35 cellular contexts compared by ENCODE assay signal in genomic region chr13:101718496-101718895, GRCh38.
"Had no signal": no experiment of that assay in that cellular context is flagged by ENCODE, and none has a peak within 500 bp of the region (broad histone marks: within the 10 kb centered on the region; RNA-seq: fewer than 3 reads in every experiment).

No MANE protein-coding gene starts in this region.

- H3K4me3 Mint-ChIP-seq: activated CD4-positive, alpha-beta memory T cell treated with anti-CD3 and anti-CD28 coated beads for 36 hours; activated CD4-positive, alpha-beta T cell treated with anti-CD3 and anti-CD28 coated beads for 36 hours; activated CD4-positive, alpha-beta T cell treated with anti-CD3 and anti-CD28 coated beads, Interleukin-2, amount 10 ng/mL, durations not matched to agents 24 days and 14 days; activated CD8-positive, alpha-beta memory T cell treated with anti-CD3 and anti-CD28 coated beads, Interleukin-2, amount 10 ng/mL, durations not matched to agents 7 days and 5 days; activated CD8-positive, alpha-beta T cell treated with anti-CD3 and anti-CD28 coated beads, Interleukin-2, amount 10 ng/mL, durations not matched to agents 7 days and 5 days; activated naive CD4-positive, alpha-beta T cell treated with anti-CD3 and anti-CD28 coated beads for 36 hours; activated naive CD4-positive, alpha-beta T cell treated with anti-CD3 and anti-CD28 coated beads, Interleukin-2, amount 50 U/mL, for 24 hours; activated naive CD8-positive, alpha-beta T cell treated with anti-CD3 and anti-CD28 coated beads for 36 hours; activated naive CD8-positive, alpha-beta T cell treated with anti-CD3 and anti-CD28 coated beads, Interleukin-2, amount 50 U/mL, for 24 hours; activated T-helper 1 cell treated with anti-CD3 and anti-CD28 coated beads, Interleukin-12 subunit alpha, Interleukin-12 subunit beta, Interleukin-2, Interleukin-4 antibody, amounts not matched to agents 30 ng/mL and 10 ng/mL and 1 ng/mL, durations not matched to agents 14 hours and 24 hours and 36 hours; brain; dendritic cell treated with granulocyte-macrophage colony-stimulating factor and Interleukin-4, amounts not matched to agents 40 ng/mL and 50 ng/mL, for 4 days; endodermal cell had no signal

- H3K9me3 Mint-ChIP-seq: activated CD4-positive, alpha-beta memory T cell treated with anti-CD3 and anti-CD28 coated beads for 36 hours; activated CD4-positive, alpha-beta T cell treated with anti-CD3 and anti-CD28 coated beads, Interleukin-2, amount 10 ng/mL, durations not matched to agents 24 days and 14 days; activated naive CD4-positive, alpha-beta T cell treated with anti-CD3 and anti-CD28 coated beads for 36 hours; activated naive CD4-positive, alpha-beta T cell treated with anti-CD3 and anti-CD28 coated beads, Interleukin-2, amount 50 U/mL, for 24 hours; activated naive CD8-positive, alpha-beta T cell treated with anti-CD3 and anti-CD28 coated beads for 36 hours; activated naive CD8-positive, alpha-beta T cell treated with anti-CD3 and anti-CD28 coated beads, Interleukin-2, amount 50 U/mL, for 24 hours; activated T-helper 2 cell treated with anti-CD3 and anti-CD28 coated beads, Interferon-gamma antibody, Interleukin-2, Interleukin-4, amounts not matched to agents 10 μg/mL and 5 μg/mL and 100 μg/mL, durations not matched to agents 14 hours and 24 hours and 36 hours; brain; dendritic cell treated with granulocyte-macrophage colony-stimulating factor and Interleukin-4, amounts not matched to agents 40 ng/mL and 50 ng/mL, for 4 days; endodermal cell had no signal

- DNase-seq: activated CD4-positive, alpha-beta memory T cell treated with anti-CD3 and anti-CD28 coated beads for 36 hours; activated CD4-positive, alpha-beta T cell treated with anti-CD3 and anti-CD28 coated beads for 36 hours; activated CD4-positive, alpha-beta T cell treated with anti-CD3 and anti-CD28 coated beads, Interleukin-2, amount 10 ng/mL, durations not matched to agents 24 days and 14 days; activated CD4-positive, CD25-positive, alpha-beta regulatory T cell; activated CD4-positive, CD25-positive, alpha-beta regulatory T cell treated with anti-CD3 and anti-CD28 coated beads, Interleukin-2, amount 50 U/mL, for 72 hours; activated CD8-positive, alpha-beta memory T cell treated with anti-CD3 and anti-CD28 coated beads, Interleukin-2, amount 10 ng/mL, durations not matched to agents 7 days and 5 days; activated CD8-positive, alpha-beta memory T cell treated with anti-CD3 and anti-CD28 coated beads, Interleukin-2, amount 50 U/mL, for 4 hours; activated CD8-positive, alpha-beta T cell treated with anti-CD3 and anti-CD28 coated beads, Interleukin-2, amount 10 ng/mL, durations not matched to agents 7 days and 5 days; activated effector memory CD4-positive, alpha-beta T cell treated with anti-CD3 and anti-CD28 coated beads, Interleukin-2, amount 50 U/mL, for 16 hours; activated naive CD4-positive, alpha-beta T cell treated with anti-CD3 and anti-CD28 coated beads for 36 hours; activated naive CD8-positive, alpha-beta T cell treated with anti-CD3 and anti-CD28 coated beads for 36 hours; activated naive CD8-positive, alpha-beta T cell treated with anti-CD3 and anti-CD28 coated beads, Interleukin-2, amount 50 U/mL, for 24 hours; activated T-cell treated with anti-CD3 and anti-CD28 coated beads, Interleukin-2, amount 50 U/mL, for 1 hour; activated T-cell treated with anti-CD3 and anti-CD28 coated beads, Interleukin-2, amount 50 U/mL, for 48 hours; adrenal gland; amygdala; aorta; central memory CD4-positive, alpha-beta T cell; cerebellar nuclear complex; dorsolateral prefrontal cortex; effector memory CD4-positive, alpha-beta T cell; endodermal cell; foreskin keratinocyte; gastrocnemius medialis; glutamatergic neuron; T-helper 2 cell had no signal

- H3K27me3 ChIP-seq: adrenal gland, breast epithelium, cardiac muscle cell, dorsolateral prefrontal cortex, foreskin keratinocyte, gastrocnemius medialis had no signal

- ATAC-seq: activated CD4-positive, alpha-beta T cell treated with anti-CD3 and anti-CD28 coated beads for 36 hours; activated CD8-positive, alpha-beta memory T cell treated with anti-CD3 and anti-CD28 coated beads, Interleukin-2, amount 10 ng/mL, durations not matched to agents 7 days and 5 days; activated CD8-positive, alpha-beta T cell treated with anti-CD3 and anti-CD28 coated beads, Interleukin-2, amount 10 ng/mL, durations not matched to agents 7 days and 5 days; activated naive CD8-positive, alpha-beta T cell treated with anti-CD3 and anti-CD28 coated beads, Interleukin-2, amount 50 U/mL, for 24 hours; esophagus mucosa; foreskin keratinocyte; gastrocnemius medialis had no signal

- H3K4me3 ChIP-seq: adrenal gland, breast epithelium, cardiac muscle cell, coronary artery, dorsolateral prefrontal cortex, gastrocnemius medialis had no signal

- H3K27me3 Mint-ChIP-seq: activated CD4-positive, alpha-beta T cell treated with anti-CD3 and anti-CD28 coated beads for 36 hours; activated CD4-positive, alpha-beta T cell treated with anti-CD3 and anti-CD28 coated beads, Interleukin-2, amount 10 ng/mL, durations not matched to agents 24 days and 14 days; activated CD8-positive, alpha-beta memory T cell treated with anti-CD3 and anti-CD28 coated beads, Interleukin-2, amount 10 ng/mL, durations not matched to agents 7 days and 5 days; brain; dendritic cell treated with granulocyte-macrophage colony-stimulating factor and Interleukin-4, amounts not matched to agents 40 ng/mL and 50 ng/mL, for 4 days had no signal

- H3K27ac Mint-ChIP-seq: activated CD4-positive, alpha-beta memory T cell treated with anti-CD3 and anti-CD28 coated beads for 36 hours; activated CD4-positive, alpha-beta T cell treated with anti-CD3 and anti-CD28 coated beads for 36 hours; activated CD4-positive, alpha-beta T cell treated with anti-CD3 and anti-CD28 coated beads, Interleukin-2, amount 10 ng/mL, durations not matched to agents 24 days and 14 days; activated CD8-positive, alpha-beta memory T cell treated with anti-CD3 and anti-CD28 coated beads, Interleukin-2, amount 10 ng/mL, durations not matched to agents 7 days and 5 days; activated CD8-positive, alpha-beta T cell treated with anti-CD3 and anti-CD28 coated beads, Interleukin-2, amount 10 ng/mL, durations not matched to agents 7 days and 5 days; activated naive CD4-positive, alpha-beta T cell treated with anti-CD3 and anti-CD28 coated beads for 36 hours; activated naive CD4-positive, alpha-beta T cell treated with anti-CD3 and anti-CD28 coated beads, Interleukin-2, amount 50 U/mL, for 24 hours; activated naive CD8-positive, alpha-beta T cell treated with anti-CD3 and anti-CD28 coated beads for 36 hours; activated naive CD8-positive, alpha-beta T cell treated with anti-CD3 and anti-CD28 coated beads, Interleukin-2, amount 50 U/mL, for 24 hours; activated T-helper 1 cell treated with anti-CD3 and anti-CD28 coated beads, Interleukin-12 subunit alpha, Interleukin-12 subunit beta, Interleukin-2, Interleukin-4 antibody, amounts not matched to agents 30 ng/mL and 10 ng/mL and 1 ng/mL, durations not matched to agents 14 hours and 24 hours and 36 hours; activated T-helper 2 cell treated with anti-CD3 and anti-CD28 coated beads, Interferon-gamma antibody, Interleukin-2, Interleukin-4, amounts not matched to agents 10 μg/mL and 5 μg/mL and 100 μg/mL, durations not matched to agents 14 hours and 24 hours and 36 hours; brain; dendritic cell treated with granulocyte-macrophage colony-stimulating factor and Interleukin-4, amounts not matched to agents 40 ng/mL and 50 ng/mL, for 4 days; endodermal cell had no signal

- H3K36me3 ChIP-seq: adrenal gland, breast epithelium, cardiac muscle cell, gastrocnemius medialis had no signal

- H3K4me1 ChIP-seq: adrenal gland, breast epithelium, foreskin keratinocyte, gastrocnemius medialis had no signal

- H3K27ac ChIP-seq: adrenal gland, breast epithelium, cardiac muscle cell, coronary artery, dorsolateral prefrontal cortex, foreskin keratinocyte, gastrocnemius medialis had no signal

- H3K4me1 Mint-ChIP-seq: activated CD4-positive, alpha-beta T cell treated with anti-CD3 and anti-CD28 coated beads for 36 hours; activated CD4-positive, alpha-beta T cell treated with anti-CD3 and anti-CD28 coated beads, Interleukin-2, amount 10 ng/mL, durations not matched to agents 24 days and 14 days; activated CD8-positive, alpha-beta memory T cell treated with anti-CD3 and anti-CD28 coated beads, Interleukin-2, amount 10 ng/mL, durations not matched to agents 7 days and 5 days; activated naive CD4-positive, alpha-beta T cell treated with anti-CD3 and anti-CD28 coated beads, Interleukin-2, amount 50 U/mL, for 24 hours; activated naive CD8-positive, alpha-beta T cell treated with anti-CD3 and anti-CD28 coated beads for 36 hours; activated naive CD8-positive, alpha-beta T cell treated with anti-CD3 and anti-CD28 coated beads, Interleukin-2, amount 50 U/mL, for 24 hours; endodermal cell had no signal

- H3K36me3 Mint-ChIP-seq: activated CD4-positive, alpha-beta memory T cell treated with anti-CD3 and anti-CD28 coated beads for 36 hours; activated CD8-positive, alpha-beta memory T cell treated with anti-CD3 and anti-CD28 coated beads, Interleukin-2, amount 10 ng/mL, durations not matched to agents 7 days and 5 days; activated naive CD4-positive, alpha-beta T cell treated with anti-CD3 and anti-CD28 coated beads, Interleukin-2, amount 50 U/mL, for 24 hours; activated naive CD8-positive, alpha-beta T cell treated with anti-CD3 and anti-CD28 coated beads for 36 hours; brain had no signal

- H3K9me3 ChIP-seq: adrenal gland, breast epithelium, gastrocnemius medialis had no signal
